ENCODE assay signal across 6 cellular contexts in genomic region chr6:32189082-32189741, GRCh38. TPM values are rescaled to one million over a fixed set of nuclear protein-coding genes. Genes with fewer than 3 reads are reported as not detected.
A peak's percentile ranks its signal among the peaks of the same experiment; 100 is the strongest.
DNase-seq lines count a peak whose midpoint lies in the region; ATAC-seq and TF ChIP-seq lines count a peak whose summit lies in the region.

No MANE protein-coding gene starts in this region.

- DNase-seq in HL-60 (ENCODE audit: low read depth in 1 of 2, low spot score in 1 of 2): no peak
- no peak for DNase-seq in choroid plexus epithelial cell (ENCODE audit: low read depth)
- DNase-seq in ovary: peak in 1 of 5 donors; percentile 54
- DNase-seq in activated effector memory CD4-positive, alpha-beta T cell treated with anti-CD3 and anti-CD28 coated beads, Interleukin-2, amount 50 U/mL, for 16 hours: no peak
- DNase-seq in NCI-H146 (lab: John Stamatoyannopoulos, UW): no peak

- TF ChIP-seq CTCF in HL-60 (IDR thresholded peaks at IDR 0.05; ENCODE audit: insufficient read depth, low read length) (no peak), choroid plexus epithelial cell (conservative IDR thresholded peaks at IDR 0.05; ENCODE audit: low read depth, low read length) (no peak), ovary (IDR thresholded peaks at IDR 0.05) (no peak)

- ATAC-seq in HG03342 (IDR thresholded peaks at IDR 0.05; ENCODE audit: unreplicated experiment): no peak

- intact Hi-C loops in ovary (cut with DNase I): loop anchor here in 1 of 4 donors (10.0 kb wide), 1 partner anchor 464 kb away; the partner anchor contains the start of genes DDAH2, LY6G6C and MPIG6B

- H3K27me3 ChIP-seq in HL-60 (ENCODE audit: insufficient read depth, poor library complexity, severe bottlenecking) (no peaks in the 10 kb centered on the region), ovary (no peaks in the 10 kb centered on the region)

- H3K4me3 ChIP-seq in HL-60 (replicated peaks; ENCODE audit: insufficient read depth, low read length) (peak overlapping the region; percentile 71), choroid plexus epithelial cell (ENCODE audit: low read depth, low read length) (peak overlapping the region; percentile 68), ovary (peak overlapping the region; percentile 55)

- no peak for TF ChIP-seq POLR2A in ovary (IDR thresholded peaks at IDR 0.05)

- H3K36me3 ChIP-seq in ovary: no peaks in the 10 kb centered on the region

- H3K9me3 ChIP-seq in ovary: no peaks in the 10 kb centered on the region

- H3K27ac ChIP-seq in HL-60 (replicated peaks) (peak overlapping the region; percentile 95), ovary (peak overlapping the region; percentile 93 to 95)

- 0 to 1% (median 0%) methylated on average over 8 to 10 of the region's 10 CpGs for WGBS in ovary, 3 donors

- peaks cover 5% of the 10 kb centered on the region for H3K4me1 ChIP-seq in ovary (ENCODE audit: insufficient read depth)

- no peak for TF ChIP-seq EP300 in ovary (IDR thresholded peaks at IDR 0.05)

RNA-seq across cellular contexts. Expression of gene PBX2, which starts 0.8 kb away (rescaled TPM):
- 100 to 1,000 TPM in 4 of 7 donors, 10 to 100 TPM in 3; 39.3 to 110 (median 100) TPM for total RNA-seq in ovary
- 10 to 100 TPM; 74.0 to 75.5 TPM for polyA plus RNA-seq in ovary

RNA-seq across cellular contexts. Expression of gene GPSM3, which starts 3.2 kb away (rescaled TPM):
- total RNA-seq in ovary: 1 to 10 TPM; 3.1 to 8.4 (median 4.7) TPM
- polyA plus RNA-seq in ovary: 1 to 10 TPM; 5.4 to 8.7 TPM

RNA-seq across cellular contexts. Expression of gene AGER, which starts 5.2 kb away (rescaled TPM):
- 10 to 100 TPM in 1 of 7 donors, 1 to 10 TPM in 6; 3.4 to 12.8 (median 8.1) TPM for total RNA-seq in ovary
- 1 to 10 TPM; 5.1 to 5.9 TPM for polyA plus RNA-seq in ovary

RNA-seq across cellular contexts. Expression of gene RNF5, which starts 11.0 kb away (rescaled TPM):
- total RNA-seq in ovary: 10 to 100 TPM; 49.2 to 81.6 (median 75.4) TPM
- 100 to 1,000 TPM in 1 of 2 donors, 10 to 100 TPM in 1; 88.6 to 103 TPM for polyA plus RNA-seq in ovary

RNA-seq across cellular contexts. Expression of gene AGPAT1, which starts 13.3 kb away (rescaled TPM):
- 10 to 100 TPM; 29.6 to 82.4 (median 60.6) TPM for total RNA-seq in ovary
- polyA plus RNA-seq in ovary: 10 to 100 TPM; 53.5 to 75.7 TPM
